19 cellular contexts compared by ENCODE assay signal in the genomic region with DNA sequence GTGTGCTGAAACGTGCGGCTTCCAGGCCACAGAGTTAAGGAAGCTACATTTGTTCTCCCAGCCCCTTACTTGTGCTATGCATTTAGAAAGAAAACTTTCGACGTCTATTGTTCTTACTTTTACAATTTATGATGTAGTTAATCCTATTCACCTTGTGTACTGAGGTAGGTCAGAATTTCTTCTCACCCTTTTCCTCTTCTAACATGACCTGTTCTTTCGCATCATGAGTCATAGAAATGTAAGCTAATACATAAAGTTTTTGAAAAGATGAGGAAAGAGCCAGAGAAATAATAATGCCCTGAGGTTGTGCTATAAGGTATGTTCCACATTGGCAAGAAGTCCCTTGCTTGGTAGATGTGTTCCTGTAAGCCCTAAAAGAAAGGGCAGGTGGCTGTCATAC.
"Had no signal": no experiment of that assay in that cellular context is flagged by ENCODE, and none has a peak within 500 bp of the region (broad histone marks: within the 10 kb centered on the region; RNA-seq: fewer than 3 reads in every experiment).

No MANE protein-coding gene starts in this region.

- ATAC-seq: activated T-cell treated with anti-CD3 and anti-CD28 coated beads, Interleukin-2, amount 50 U/mL, for 72 hours; left lobe of liver; natural killer cell treated with Interleukin-12 subunit alpha and Interleukin-12 subunit beta and Interleukin-15 and Interleukin-18, amount 100 ng/mL, for 72 hours; T-cell; upper lobe of right lung had no signal

- H3K27me3 Mint-ChIP-seq: activated naive CD4-positive, alpha-beta T cell treated with anti-CD3 and anti-CD28 coated beads, Interleukin-2, amount 50 U/mL, for 24 hours; dendritic cell treated with granulocyte-macrophage colony-stimulating factor and Interleukin-4, amounts not matched to agents 40 ng/mL and 50 ng/mL, for 4 days; natural killer cell treated with Interleukin-12 subunit alpha and Interleukin-12 subunit beta and Interleukin-15 and Interleukin-18, amount 100 ng/mL, for 72 hours; T-cell had no signal

- DNase-seq: activated CD4-positive, alpha-beta T cell treated with anti-CD3 and anti-CD28 coated beads for 1 hour; activated gamma-delta T cell; activated T-cell treated with anti-CD3 and anti-CD28 coated beads, Interleukin-2, amount 50 U/mL, for 72 hours; effector CD8-positive, alpha-beta T cell; foreskin fibroblast; hippocampal formation; pancreas; stimulated activated naive CD4-positive, alpha-beta T cell; T-cell; T-helper 9 cell; upper lobe of right lung had no signal

- H3K9me3 ChIP-seq: ascending aorta, neutrophil, pancreas, upper lobe of right lung had no signal

- H3K4me1 Mint-ChIP-seq: activated naive CD4-positive, alpha-beta T cell treated with anti-CD3 and anti-CD28 coated beads, Interleukin-2, amount 50 U/mL, for 24 hours; mesothelial cell of epicardium; T-cell had no signal

- H3K4me3 Mint-ChIP-seq: activated naive CD4-positive, alpha-beta T cell treated with anti-CD3 and anti-CD28 coated beads, Interleukin-2, amount 50 U/mL, for 24 hours; activated T-cell treated with anti-CD3 and anti-CD28 coated beads, Interleukin-2, amount 50 U/mL, for 72 hours; dendritic cell treated with granulocyte-macrophage colony-stimulating factor and Interleukin-4, amounts not matched to agents 40 ng/mL and 50 ng/mL, for 4 days; mesothelial cell of epicardium; natural killer cell treated with Interleukin-12 subunit alpha and Interleukin-12 subunit beta and Interleukin-15 and Interleukin-18, amount 100 ng/mL, for 72 hours; T-cell had no signal

- H3K4me3 ChIP-seq: ascending aorta, lung, pancreas, upper lobe of right lung had no signal

- H3K27me3 ChIP-seq: ascending aorta, neutrophil, pancreas, upper lobe of right lung had no signal

- H3K36me3 Mint-ChIP-seq: activated naive CD4-positive, alpha-beta T cell treated with anti-CD3 and anti-CD28 coated beads, Interleukin-2, amount 50 U/mL, for 24 hours; mesothelial cell of epicardium; T-cell had no signal

- H3K36me3 ChIP-seq: ascending aorta, neutrophil, pancreas, upper lobe of right lung had no signal

- H3K4me1 ChIP-seq: ascending aorta, pancreas, upper lobe of right lung had no signal

- H3K27ac Mint-ChIP-seq: activated T-cell treated with anti-CD3 and anti-CD28 coated beads, Interleukin-2, amount 50 U/mL, for 72 hours; dendritic cell treated with granulocyte-macrophage colony-stimulating factor and Interleukin-4, amounts not matched to agents 40 ng/mL and 50 ng/mL, for 4 days; mesothelial cell of epicardium; natural killer cell treated with Interleukin-12 subunit alpha and Interleukin-12 subunit beta and Interleukin-15 and Interleukin-18, amount 100 ng/mL, for 72 hours; T-cell had no signal

- H3K27ac ChIP-seq: ascending aorta, neutrophil, pancreas, upper lobe of right lung had no signal
